20 cellular contexts compared by ENCODE assay signal in genomic region chr2:170940066-170940465, GRCh38.
"Had no signal": no experiment of that assay in that cellular context is flagged by ENCODE, and none has a peak within 500 bp of the region (broad histone marks: within the 10 kb centered on the region; RNA-seq: fewer than 3 reads in every experiment).

No MANE protein-coding gene starts in this region.

- H3K9me3 Mint-ChIP-seq: activated CD4-positive, alpha-beta memory T cell treated with anti-CD3 and anti-CD28 coated beads, Interleukin-2, amount 10 ng/mL, durations not matched to agents 7 days and 5 days; naive B cell; stimulated activated effector memory CD8-positive, alpha-beta T cell treated with anti-CD3 and anti-CD28 coated beads, Interleukin-12 subunit alpha, Interleukin-12 subunit beta, amount 100 ng/mL, for 72 hours; type B pancreatic cell; WTC11 had no signal

- FAIRE-seq: TTC549 had no signal

- H3K4me3 Mint-ChIP-seq: activated CD4-positive, alpha-beta memory T cell treated with anti-CD3 and anti-CD28 coated beads, Interleukin-2, amount 10 ng/mL, durations not matched to agents 7 days and 5 days; activated naive CD8-positive, alpha-beta T cell; naive B cell; stimulated activated effector memory CD8-positive, alpha-beta T cell treated with anti-CD3 and anti-CD28 coated beads, Interleukin-12 subunit alpha, Interleukin-12 subunit beta, amount 100 ng/mL, for 72 hours; type B pancreatic cell; WTC11 had no signal

- H3K27ac Mint-ChIP-seq: activated CD4-positive, alpha-beta memory T cell treated with anti-CD3 and anti-CD28 coated beads, Interleukin-2, amount 10 ng/mL, durations not matched to agents 7 days and 5 days; activated naive CD8-positive, alpha-beta T cell; stimulated activated effector memory CD8-positive, alpha-beta T cell treated with anti-CD3 and anti-CD28 coated beads, Interleukin-12 subunit alpha, Interleukin-12 subunit beta, amount 100 ng/mL, for 72 hours; type B pancreatic cell; WTC11 had no signal

- H3K27me3 Mint-ChIP-seq: activated CD4-positive, alpha-beta memory T cell treated with anti-CD3 and anti-CD28 coated beads, Interleukin-2, amount 10 ng/mL, durations not matched to agents 7 days and 5 days; activated naive CD8-positive, alpha-beta T cell; naive B cell; type B pancreatic cell had no signal

- DNase-seq: activated CD4-positive, alpha-beta memory T cell treated with anti-CD3 and anti-CD28 coated beads, Interleukin-2, amount 10 ng/mL, durations not matched to agents 7 days and 5 days; activated CD4-positive, alpha-beta T cell treated with anti-CD3 and anti-CD28 coated beads for 4 hours; activated gamma-delta T cell; amygdala; body of pancreas; caudate nucleus; dorsolateral prefrontal cortex; foreskin keratinocyte; left cardiac atrium; mesenchymal stem cell; mucosa of descending colon; naive B cell; sigmoid colon; stimulated activated CD4-positive, alpha-beta T cell treated with anti-CD3 and anti-CD28 coated beads, Interleukin-4, amount 100 ng/mL, for 24 hours; stomach had no signal

- H3K36me3 Mint-ChIP-seq: activated naive CD8-positive, alpha-beta T cell; naive B cell; WTC11 had no signal

- ATAC-seq: body of pancreas; foreskin keratinocyte; left cardiac atrium; mucosa of descending colon; stimulated activated effector memory CD8-positive, alpha-beta T cell treated with anti-CD3 and anti-CD28 coated beads, Interleukin-12 subunit alpha, Interleukin-12 subunit beta, amount 100 ng/mL, for 72 hours; WTC11 had no signal
